Comparison of ENCODE assay signal across 32 cellular contexts in the genomic region with DNA sequence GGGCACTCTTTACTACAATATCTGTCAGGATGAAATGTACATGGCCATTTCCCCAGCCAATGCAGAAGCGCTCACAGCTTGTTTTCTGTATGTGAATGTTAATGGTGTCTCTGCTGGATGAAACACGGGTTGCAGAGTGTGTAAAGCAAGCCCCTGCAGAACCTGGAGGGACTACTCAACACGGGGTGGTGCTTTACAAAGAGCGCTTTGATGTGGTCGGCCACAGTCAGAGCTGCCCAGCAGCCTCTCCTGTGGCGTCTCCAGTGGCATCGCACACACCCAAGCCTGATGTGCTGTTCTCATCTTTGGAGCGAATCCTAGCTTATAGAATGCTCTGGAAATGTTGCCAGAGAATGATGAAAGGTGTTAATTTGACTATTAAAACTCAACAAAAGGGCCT.
"Had no signal": no experiment of that assay in that cellular context is flagged by ENCODE, and none has a peak within 500 bp of the region (broad histone marks: within the 10 kb centered on the region; RNA-seq: fewer than 3 reads in every experiment).

No MANE protein-coding gene starts in this region.

- H3K4me3 ChIP-seq: breast epithelium, SJSA1 had no signal

- H3K9me3 ChIP-seq: breast epithelium, SJSA1 had no signal

- H3K4me1 ChIP-seq: breast epithelium, SJSA1 had no signal

- H3K36me3 Mint-ChIP-seq: activated CD8-positive, alpha-beta memory T cell treated with anti-CD3 and anti-CD28 coated beads, Interleukin-2, amount 10 ng/mL, durations not matched to agents 7 days and 5 days; activated naive CD4-positive, alpha-beta T cell treated with anti-CD3 and anti-CD28 coated beads, Interleukin-2, amount 50 U/mL, for 24 hours; WTC11 had no signal

- H3K36me3 ChIP-seq: breast epithelium, SJSA1 had no signal

- H3K27ac ChIP-seq: breast epithelium, RWPE1, SJSA1 had no signal

- H3K27ac Mint-ChIP-seq: activated CD4-positive, alpha-beta T cell treated with anti-CD3 and anti-CD28 coated beads, Interleukin-2, amount 10 ng/mL, durations not matched to agents 24 days and 14 days; activated CD8-positive, alpha-beta memory T cell treated with anti-CD3 and anti-CD28 coated beads, Interleukin-2, amount 10 ng/mL, durations not matched to agents 7 days and 5 days; activated naive CD4-positive, alpha-beta T cell treated with anti-CD3 and anti-CD28 coated beads, Interleukin-2, amount 50 U/mL, for 24 hours; activated T-cell treated with anti-CD3 and anti-CD28 coated beads, Interleukin-2, amount 50 U/mL, for 24 hours; activated T-helper 1 cell treated with anti-CD3 and anti-CD28 coated beads, Interleukin-12 subunit alpha, Interleukin-12 subunit beta, Interleukin-2, Interleukin-4 antibody, amounts not matched to agents 30 ng/mL and 10 ng/mL and 1 ng/mL, durations not matched to agents 14 hours and 24 hours and 36 hours; T-helper 17 cell; WTC11 had no signal

- H3K4me1 Mint-ChIP-seq: activated CD4-positive, alpha-beta T cell treated with anti-CD3 and anti-CD28 coated beads, Interleukin-2, amount 10 ng/mL, durations not matched to agents 24 days and 14 days; activated CD8-positive, alpha-beta memory T cell treated with anti-CD3 and anti-CD28 coated beads, Interleukin-2, amount 10 ng/mL, durations not matched to agents 7 days and 5 days; activated naive CD4-positive, alpha-beta T cell treated with anti-CD3 and anti-CD28 coated beads, Interleukin-2, amount 50 U/mL, for 24 hours; WTC11 had no signal

- H3K27me3 ChIP-seq: SJSA1 had no signal

- DNase-seq: activated CD4-positive, alpha-beta T cell treated with anti-CD3 and anti-CD28 coated beads, Interleukin-2, amount 10 ng/mL, durations not matched to agents 24 days and 14 days; activated CD4-positive, alpha-beta T cell treated with anti-CD3 and anti-CD28 coated beads, Interleukin-2, amount 50 U/mL, for 48 hours; activated CD4-positive, CD25-positive, alpha-beta regulatory T cell treated with anti-CD3 and anti-CD28 coated beads, Interleukin-2, amount 50 U/mL, for 72 hours; activated CD8-positive, alpha-beta memory T cell treated with anti-CD3 and anti-CD28 coated beads, Interleukin-2, amount 10 ng/mL, durations not matched to agents 7 days and 5 days; activated effector memory CD4-positive, alpha-beta T cell treated with Interleukin-2 at 50 U/mL for 16 hours; activated naive CD4-positive, alpha-beta T cell; activated T-cell treated with anti-CD3 and anti-CD28 coated beads, Interleukin-2, amount 50 U/mL, for 24 hours; aorta; central memory CD4-positive, alpha-beta T cell; Kasumi-1; KBM-7; MV-4-11; NCI-H1092 treated with DMSO at 0.1 percent for 48 hours; NCI-H1417 treated with DMSO at 0.1 percent for 48 hours; NCI-H1694; NCI-H2029; NCI-H2107; NCI-H2171 treated with DMSO at 0.1 percent for 48 hours; NCI-H226; NCI-H526; NCI-H774; NK-92 treated with Interleukin-12 subunit alpha and Interleukin-12 subunit beta, amount 100 ng/mL, for 24 hours; OCI-M1; Right ventricle myocardium superior; T-helper 17 cell; T-helper 9 cell had no signal

- H3K9me3 Mint-ChIP-seq: activated naive CD4-positive, alpha-beta T cell treated with anti-CD3 and anti-CD28 coated beads, Interleukin-2, amount 50 U/mL, for 24 hours; activated T-cell treated with anti-CD3 and anti-CD28 coated beads, Interleukin-2, amount 50 U/mL, for 24 hours; activated T-helper 1 cell treated with anti-CD3 and anti-CD28 coated beads, Interleukin-12 subunit alpha, Interleukin-12 subunit beta, Interleukin-2, Interleukin-4 antibody, amounts not matched to agents 30 ng/mL and 10 ng/mL and 1 ng/mL, durations not matched to agents 14 hours and 24 hours and 36 hours had no signal

- H3K4me3 Mint-ChIP-seq: activated CD4-positive, alpha-beta T cell treated with anti-CD3 and anti-CD28 coated beads, Interleukin-2, amount 10 ng/mL, durations not matched to agents 24 days and 14 days; activated CD8-positive, alpha-beta memory T cell treated with anti-CD3 and anti-CD28 coated beads, Interleukin-2, amount 10 ng/mL, durations not matched to agents 7 days and 5 days; activated naive CD4-positive, alpha-beta T cell treated with anti-CD3 and anti-CD28 coated beads, Interleukin-2, amount 50 U/mL, for 24 hours; activated T-cell treated with anti-CD3 and anti-CD28 coated beads, Interleukin-2, amount 50 U/mL, for 24 hours; activated T-helper 1 cell treated with anti-CD3 and anti-CD28 coated beads, Interleukin-12 subunit alpha, Interleukin-12 subunit beta, Interleukin-2, Interleukin-4 antibody, amounts not matched to agents 30 ng/mL and 10 ng/mL and 1 ng/mL, durations not matched to agents 14 hours and 24 hours and 36 hours; T-helper 17 cell; WTC11 had no signal
